In genomic region chr5:141521244-141521781, GRCh38 we compare ENCODE assay signal across 8 cellular contexts. TPM values are rescaled to one million over a fixed set of nuclear protein-coding genes. Genes with fewer than 3 reads are reported as not detected.
DNase-seq lines count a peak whose midpoint lies in the region.

No MANE protein-coding gene starts in this region.

- intact Hi-C loops in activated CD4-positive, alpha-beta memory T cell treated with anti-CD3 and anti-CD28 coated beads for 36 hours (cut with micrococcal nuclease) = loop anchor here (1.0 kb wide), 1 partner anchor 8 kb away; no protein-coding TSS in a partner anchor
- intact Hi-C loops in posterior vena cava (cut with DNase I) = loop anchor here (10.0 kb wide), 2 partner anchors 97 to 197 kb away; partner anchors contain the start of genes PCDHGA11 (in 1 of the 2) and TAF7 (in 1 of the 2)

- no peaks in the 10 kb centered on the region for H3K27me3 ChIP-seq in neuronal stem cell (ENCODE audit: control insufficient read depth in 3 of 3, insufficient read depth in 3 of 3, low read depth in 1 of 3, low read length in 3 of 3)

- H2BK120ac ChIP-seq in neuronal stem cell (ENCODE audit: low read depth, low read length) = no peak overlapping the region

- H2BK15ac ChIP-seq in neuronal stem cell (ENCODE audit: low read length) = no peak overlapping the region

- no CpG with 5 or more reads among the region's 2 CpGs for WGBS in neuronal stem cell (ENCODE audit: extremely low coverage in 2 of 2, insufficient read length in 2 of 2, insufficient replicate concordance in 1 of 2), 2 donors

- peaks cover 12 to 83% of the 10 kb centered on the region in 2 donors for H3K36me3 ChIP-seq in neuronal stem cell (replicated peaks in 1 of 2; ENCODE audit: control insufficient read depth in 2 of 2, insufficient read depth in 2 of 2, low read length in 2 of 2)

- H3K4me1 Mint-ChIP-seq in activated CD4-positive, alpha-beta memory T cell treated with anti-CD3 and anti-CD28 coated beads, Interleukin-2, amount 10 ng/mL, durations not matched to agents 7 days and 5 days = peaks cover 25% of the 10 kb centered on the region
- peaks cover 36% of the 10 kb centered on the region for H3K4me1 Mint-ChIP-seq in activated CD4-positive, alpha-beta memory T cell treated with anti-CD3 and anti-CD28 coated beads for 36 hours (ENCODE audit: low read depth)

- no peak for DNase-seq in activated CD4-positive, alpha-beta memory T cell treated with anti-CD3 and anti-CD28 coated beads, Interleukin-2, amount 10 ng/mL, durations not matched to agents 7 days and 5 days
- no peak for DNase-seq in activated CD4-positive, alpha-beta memory T cell treated with anti-CD3 and anti-CD28 coated beads for 36 hours
- DNase-seq in SKM-1 (lab: John Stamatoyannopoulos, UW; ENCODE audit: unreplicated experiment) = peak; percentile 63
- DNase-seq in fibroblast of gingiva (ENCODE audit: low read depth) = peak; percentile 98
- DNase-seq in neuronal stem cell (ENCODE audit: low spot score) = peak; percentile 83
- no peak for DNase-seq in posterior vena cava (ENCODE audit: low spot score)
- DNase-seq in stimulated activated CD4-positive, alpha-beta T cell treated with anti-CD3 and anti-CD28 coated beads, Interleukin-2, amount 100 ng/mL, for 24 hours = no peak
- DNase-seq in NCI-H345 (lab: John Stamatoyannopoulos, UW) = no peak

- H3K18ac ChIP-seq in neuronal stem cell (ENCODE audit: low read length) = no peak overlapping the region

- no peaks in the 10 kb centered on the region for H3K27me3 Mint-ChIP-seq in activated CD4-positive, alpha-beta memory T cell treated with anti-CD3 and anti-CD28 coated beads, Interleukin-2, amount 10 ng/mL, durations not matched to agents 7 days and 5 days
- H3K27me3 Mint-ChIP-seq in activated CD4-positive, alpha-beta memory T cell treated with anti-CD3 and anti-CD28 coated beads for 36 hours = no peaks in the 10 kb centered on the region

- no peak overlapping the region for H3K4me3 ChIP-seq in neuronal stem cell (ENCODE audit: low read length in 2 of 2)

- H3K9ac ChIP-seq in neuronal stem cell (ENCODE audit: low read depth, low read length, poor library complexity) = no peak overlapping the region

- no peak overlapping the region for H2BK5ac ChIP-seq in neuronal stem cell (ENCODE audit: low read length)

- POLR2A ChIA-PET in activated CD4-positive, alpha-beta memory T cell treated with anti-CD3 and anti-CD28 coated beads, Interleukin-2, amount 10 ng/mL, durations not matched to agents 7 days and 5 days (lab: Charles Lee) = interaction anchor here (1.5 to 1.7 kb wide), 3 partner anchors 9 to 201 kb away, joined by 4 to 6 read pairs (median 5); partner anchors contain the start of gene TAF7
- POLR2A ChIA-PET in activated CD4-positive, alpha-beta memory T cell treated with anti-CD3 and anti-CD28 coated beads for 36 hours (lab: Charles Lee) = interaction anchor here (1.8 kb wide), 1 partner anchor 201 kb away, joined by 5 read pairs; no protein-coding TSS in a partner anchor

- peak overlapping the region; percentile 0 for H3K27ac Mint-ChIP-seq in activated CD4-positive, alpha-beta memory T cell treated with anti-CD3 and anti-CD28 coated beads, Interleukin-2, amount 10 ng/mL, durations not matched to agents 7 days and 5 days
- no peak overlapping the region for H3K27ac Mint-ChIP-seq in activated CD4-positive, alpha-beta memory T cell treated with anti-CD3 and anti-CD28 coated beads for 36 hours

- H2AK5ac ChIP-seq in neuronal stem cell (ENCODE audit: low read depth, low read length) = no peak overlapping the region

- H3K14ac ChIP-seq in neuronal stem cell (ENCODE audit: low read length) = no peak overlapping the region

- CTCF ChIA-PET in activated CD4-positive, alpha-beta memory T cell treated with anti-CD3 and anti-CD28 coated beads, Interleukin-2, amount 10 ng/mL, durations not matched to agents 7 days and 5 days (lab: Charles Lee) = interaction anchor here (0.8 to 6.1 kb wide), 8 partner anchors 10 to 191 kb away, joined by 3 to 57 read pairs (median 7); partner anchors contain the start of genes PCDHGA1 and PCDHGA10
- CTCF ChIA-PET in activated CD4-positive, alpha-beta memory T cell treated with anti-CD3 and anti-CD28 coated beads for 36 hours (lab: Charles Lee) = interaction anchor here (0.6 to 9.1 kb wide), 13 partner anchors 9 to 201 kb away, joined by 3 to 139 read pairs (median 9); partner anchors contain the start of genes PCDHGA10, PCDHGA11, PCDHGA12 and PCDHGB1

- peak overlapping the region; percentile 17 for H2AFZ ChIP-seq in neuronal stem cell (ENCODE audit: low read length)

- no peak overlapping the region for H3K23ac ChIP-seq in neuronal stem cell (ENCODE audit: low read depth, low read length, poor library complexity)

- H4K8ac ChIP-seq in neuronal stem cell (ENCODE audit: low read depth, low read length) = no peak overlapping the region

- no peak overlapping the region for H3K4me2 ChIP-seq in neuronal stem cell (ENCODE audit: insufficient read depth, low read length, poor library complexity, severe bottlenecking)

- H3K4me1 ChIP-seq in neuronal stem cell (ENCODE audit: control insufficient read depth in 2 of 2, insufficient read depth in 1 of 2, low read depth in 1 of 2, low read length in 2 of 2) = peaks cover 29 to 39% of the 10 kb centered on the region in 2 donors

- no peaks in the 10 kb centered on the region for H3K79me1 ChIP-seq in neuronal stem cell (ENCODE audit: low read depth, low read length)

- H3K4me3 Mint-ChIP-seq in activated CD4-positive, alpha-beta memory T cell treated with anti-CD3 and anti-CD28 coated beads, Interleukin-2, amount 10 ng/mL, durations not matched to agents 7 days and 5 days = no peak overlapping the region
- H3K4me3 Mint-ChIP-seq in activated CD4-positive, alpha-beta memory T cell treated with anti-CD3 and anti-CD28 coated beads for 36 hours = no peak overlapping the region

- peaks cover 94% of the 10 kb centered on the region for H3K36me3 Mint-ChIP-seq in activated CD4-positive, alpha-beta memory T cell treated with anti-CD3 and anti-CD28 coated beads, Interleukin-2, amount 10 ng/mL, durations not matched to agents 7 days and 5 days (ENCODE audit: low read depth)
- peaks cover 64% of the 10 kb centered on the region for H3K36me3 Mint-ChIP-seq in activated CD4-positive, alpha-beta memory T cell treated with anti-CD3 and anti-CD28 coated beads for 36 hours

- peak overlapping the region; percentile 98 for H3K27ac ChIP-seq in neuronal stem cell (replicated peaks; ENCODE audit: low read length)

- H2BK12ac ChIP-seq in neuronal stem cell (ENCODE audit: low read length) = no peak overlapping the region

- H4K91ac ChIP-seq in neuronal stem cell (ENCODE audit: low read depth, low read length, poor library complexity) = no peak overlapping the region

- H3K4ac ChIP-seq in neuronal stem cell (ENCODE audit: low read length) = no peak overlapping the region

- no peaks in the 10 kb centered on the region for H3K9me3 Mint-ChIP-seq in activated CD4-positive, alpha-beta memory T cell treated with anti-CD3 and anti-CD28 coated beads, Interleukin-2, amount 10 ng/mL, durations not matched to agents 7 days and 5 days
- no peaks in the 10 kb centered on the region for H3K9me3 Mint-ChIP-seq in activated CD4-positive, alpha-beta memory T cell treated with anti-CD3 and anti-CD28 coated beads for 36 hours

- peaks cover 0 to 36% of the 10 kb centered on the region in 2 donors for H3K9me3 ChIP-seq in neuronal stem cell (replicated peaks in 1 of 2; ENCODE audit: control insufficient read depth in 2 of 2, insufficient read depth in 1 of 2, low read depth in 1 of 2, low read length in 2 of 2)

RNA-seq across cellular contexts. Expression of gene PCDHGC5, which starts 32.4 kb away (rescaled TPM):
- not detected for total RNA-seq in activated CD4-positive, alpha-beta memory T cell treated with anti-CD3 and anti-CD28 coated beads, Interleukin-2, amount 10 ng/mL, durations not matched to agents 7 days and 5 days
- total RNA-seq in activated CD4-positive, alpha-beta memory T cell treated with anti-CD3 and anti-CD28 coated beads for 36 hours = not detected
- polyA plus RNA-seq in neuronal stem cell (2013, experiment 1 of 2) = 1.1 TPM
- 1.1 TPM for polyA plus RNA-seq in neuronal stem cell (2013, experiment 2 of 2)
- 1 to 10 TPM; 2.3 to 2.6 TPM for total RNA-seq in posterior vena cava

RNA-seq across cellular contexts. Expression of gene PCDHGC4, which starts 36.5 kb away (rescaled TPM):
- total RNA-seq in activated CD4-positive, alpha-beta memory T cell treated with anti-CD3 and anti-CD28 coated beads, Interleukin-2, amount 10 ng/mL, durations not matched to agents 7 days and 5 days = not detected
- total RNA-seq in activated CD4-positive, alpha-beta memory T cell treated with anti-CD3 and anti-CD28 coated beads for 36 hours = not detected
- polyA plus RNA-seq in neuronal stem cell (2013, experiment 1 of 2) = 12.3 TPM
- 11.6 TPM for polyA plus RNA-seq in neuronal stem cell (2013, experiment 2 of 2)
- total RNA-seq in posterior vena cava = 1 to 10 TPM; 2.0 to 2.9 TPM

RNA-seq across cellular contexts. Expression of gene PCDHGC3, which starts 45.5 kb away (rescaled TPM):
- total RNA-seq in activated CD4-positive, alpha-beta memory T cell treated with anti-CD3 and anti-CD28 coated beads, Interleukin-2, amount 10 ng/mL, durations not matched to agents 7 days and 5 days = not detected
- not detected for total RNA-seq in activated CD4-positive, alpha-beta memory T cell treated with anti-CD3 and anti-CD28 coated beads for 36 hours
- polyA plus RNA-seq in neuronal stem cell (2013, experiment 1 of 2) = 113 TPM
- polyA plus RNA-seq in neuronal stem cell (2013, experiment 2 of 2) = 116 TPM
- 10 to 100 TPM; 71.1 to 90.6 TPM for total RNA-seq in posterior vena cava

Comparison
In these comparisons a context has a peak if more than half of its experiments do, and no peak if none do; other contexts are left out.
1. DNase-seq: peak in SKM-1 (single experiment), fibroblast of gingiva (single experiment) and neuronal stem cell (single experiment); none in activated CD4-positive, alpha-beta memory T cell treated with anti-CD3 and anti-CD28 coated beads, Interleukin-2, amount 10 ng/mL, durations not matched to agents 7 days and 5 days (single experiment), activated CD4-positive, alpha-beta memory T cell treated with anti-CD3 and anti-CD28 coated beads for 36 hours (single experiment), posterior vena cava (single experiment), stimulated activated CD4-positive, alpha-beta T cell treated with anti-CD3 and anti-CD28 coated beads, Interleukin-2, amount 100 ng/mL, for 24 hours (0 of 2) and NCI-H345 (single experiment).
2. RNA of gene PCDHGC3, which starts 45.5 kb away (total RNA-seq): 71.1 to 90.6 TPM in posterior vena cava; not detected in activated CD4-positive, alpha-beta memory T cell treated with anti-CD3 and anti-CD28 coated beads, Interleukin-2, amount 10 ng/mL, durations not matched to agents 7 days and 5 days and not detected in activated CD4-positive, alpha-beta memory T cell treated with anti-CD3 and anti-CD28 coated beads for 36 hours; every median in the first group is over 10 times any median in the second.